In genomic region chr1:36148821-36149236, GRCh38 we compare ENCODE assay signal across 8 cellular contexts. TPM values are rescaled to one million over a fixed set of nuclear protein-coding genes. Genes with fewer than 3 reads are reported as not detected.
A peak's percentile ranks its signal among the peaks of the same experiment; 100 is the strongest.
DNase-seq lines count a peak whose midpoint lies in the region; ATAC-seq, FAIRE-seq and TF ChIP-seq lines count a peak whose summit lies in the region.

No MANE protein-coding gene starts in this region.

- H3K4me2 ChIP-seq in keratinocyte (ENCODE audit: control insufficient read depth, extremely low read depth, insufficient read depth, low read depth, low read length) = peak overlapping the region; percentile 92

- peaks cover 31% of the 10 kb centered on the region for H3K4me1 ChIP-seq in keratinocyte (ENCODE audit: control insufficient read depth, extremely low read depth, insufficient read depth, low read length)
- peaks cover 53% of the 10 kb centered on the region for H3K4me1 ChIP-seq in suprapubic skin

- peak overlapping the region; percentile 94 for H3K27ac Mint-ChIP-seq in activated CD4-positive, alpha-beta T cell treated with anti-CD3 and anti-CD28 coated beads for 36 hours
- peak overlapping the region; percentile 92 to 99 for H3K27ac Mint-ChIP-seq in activated naive CD4-positive, alpha-beta T cell treated with anti-CD3 and anti-CD28 coated beads, Interleukin-2, amount 50 U/mL, for 72 hours

- H3K27me3 Mint-ChIP-seq in activated CD4-positive, alpha-beta T cell treated with anti-CD3 and anti-CD28 coated beads for 36 hours = no peaks in the 10 kb centered on the region

- H2AFZ ChIP-seq in keratinocyte (ENCODE audit: control insufficient read depth, low read length) = peak overlapping the region; percentile 68

- H4K20me1 ChIP-seq in keratinocyte (ENCODE audit: control insufficient read depth, extremely low read depth, insufficient read depth, low read length) = no peaks in the 10 kb centered on the region

- CTCF ChIA-PET in activated CD4-positive, alpha-beta T cell treated with anti-CD3 and anti-CD28 coated beads for 36 hours (lab: Charles Lee) = interaction anchor here (0.6 to 3.9 kb wide), 23 partner anchors 13 to 273 kb away, joined by 3 to 65 read pairs (median 5); partner anchors contain the start of genes SH3D21 and THRAP3

- intact Hi-C loops in activated CD4-positive, alpha-beta T cell treated with anti-CD3 and anti-CD28 coated beads for 36 hours (cut with DNase I, micrococcal nuclease) = loop anchor here (1.0 to 5.0 kb wide), 19 partner anchors 8 to 1543 kb away; partner anchors contain the start of genes ADPRS (in 2 of the 2), MRPS15 (in 2 of the 2), THRAP3 (in 2 of the 2) and AGO3 (in 1 of the 2)

- H3K9ac ChIP-seq in keratinocyte (ENCODE audit: control insufficient read depth, extremely low read depth, insufficient read depth, low read length) = peak overlapping the region; percentile 98

- peaks cover 68% of the 10 kb centered on the region for H3K4me1 Mint-ChIP-seq in activated CD4-positive, alpha-beta T cell treated with anti-CD3 and anti-CD28 coated beads for 36 hours

- peak; percentile 2 for ATAC-seq in activated CD4-positive, alpha-beta T cell treated with anti-CD3 and anti-CD28 coated beads for 36 hours
- ATAC-seq in activated naive CD4-positive, alpha-beta T cell treated with anti-CD3 and anti-CD28 coated beads, Interleukin-2, amount 50 U/mL, for 72 hours = no peak
- ATAC-seq in GM18907 (IDR thresholded peaks at IDR 0.05; ENCODE audit: unreplicated experiment) = no peak

- peak overlapping the region; percentile 93 for H3K27ac ChIP-seq in keratinocyte (ENCODE audit: control insufficient read depth, insufficient read depth, low read length)
- H3K27ac ChIP-seq in suprapubic skin = peak overlapping the region; percentile 97

- TF ChIP-seq EP300 in suprapubic skin (IDR thresholded peaks at IDR 0.05) = no peak

- TF ChIP-seq CTCF in keratinocyte (optimal IDR thresholded peaks at IDR 0.05 in 1 of 3, IDR thresholded peaks at IDR 0.05 in 1 of 3, conservative IDR thresholded peaks at IDR 0.05 in 1 of 3; ENCODE audit: extremely low read depth in 1 of 3, insufficient read depth in 2 of 3, low read length in 3 of 3) (no peak), suprapubic skin (IDR thresholded peaks at IDR 0.05) (no peak)

- FAIRE-seq in keratinocyte (lab: Jason Lieb, UNC) = peak; percentile 32

- no peaks in the 10 kb centered on the region for H3K9me3 Mint-ChIP-seq in activated CD4-positive, alpha-beta T cell treated with anti-CD3 and anti-CD28 coated beads for 36 hours (ENCODE audit: low read depth)
- no peaks in the 10 kb centered on the region for H3K9me3 Mint-ChIP-seq in activated naive CD4-positive, alpha-beta T cell treated with anti-CD3 and anti-CD28 coated beads, Interleukin-2, amount 50 U/mL, for 72 hours

- H3K79me2 ChIP-seq in keratinocyte (ENCODE audit: control insufficient read depth, insufficient read depth, low read length) = peaks cover 44% of the 10 kb centered on the region

- peak overlapping the region; percentile 95 for H3K4me3 Mint-ChIP-seq in activated CD4-positive, alpha-beta T cell treated with anti-CD3 and anti-CD28 coated beads for 36 hours

- peaks cover 2% of the 10 kb centered on the region for H3K36me3 Mint-ChIP-seq in activated CD4-positive, alpha-beta T cell treated with anti-CD3 and anti-CD28 coated beads for 36 hours (ENCODE audit: low read depth)
- peaks cover 5 to 20% of the 10 kb centered on the region in 2 donors for H3K36me3 Mint-ChIP-seq in activated naive CD4-positive, alpha-beta T cell treated with anti-CD3 and anti-CD28 coated beads, Interleukin-2, amount 50 U/mL, for 72 hours

- POLR2A ChIA-PET in activated CD4-positive, alpha-beta T cell treated with anti-CD3 and anti-CD28 coated beads for 36 hours (lab: Charles Lee) = interaction anchor here (0.6 to 2.2 kb wide), 12 partner anchors 11 to 315 kb away, joined by 3 to 34 read pairs (median 5); partner anchors contain the start of genes MRPS15, OSCP1 and THRAP3

- no peak for TF ChIP-seq POLR2A in suprapubic skin (IDR thresholded peaks at IDR 0.05)

- no peak for DNase-seq in activated CD4-positive, alpha-beta T cell treated with anti-CD3 and anti-CD28 coated beads for 36 hours
- DNase-seq in activated CD4-positive, alpha-beta T cell treated with anti-CD3 and anti-CD28 coated beads for 48 hours = no peak
- DNase-seq in activated naive CD4-positive, alpha-beta T cell treated with anti-CD3 and anti-CD28 coated beads, Interleukin-2, amount 50 U/mL, for 72 hours (ENCODE audit: low spot score in 2 of 2) = no peak
- no peak for DNase-seq in keratinocyte (ENCODE audit: low read depth, low spot score)
- no peak for DNase-seq in suprapubic skin (ENCODE audit: low spot score in 2 of 2)
- no peak for DNase-seq in NCI-H82 treated with DMSO at 0.1 percent for 48 hours (lab: John Stamatoyannopoulos, UW; ENCODE audit: unreplicated experiment)
- no peak for DNase-seq in NCI-H146 treated with DMSO at 0.1 percent for 48 hours (lab: John Stamatoyannopoulos, UW; ENCODE audit: unreplicated experiment)

- no peaks in the 10 kb centered on the region for H3K9me3 ChIP-seq in keratinocyte (ENCODE audit: control insufficient read depth, low read depth, low read length)
- H3K9me3 ChIP-seq in suprapubic skin = no peaks in the 10 kb centered on the region

- peak overlapping the region; percentile 77 to 87 (median 85) for H3K4me3 ChIP-seq in keratinocyte (ENCODE audit: control insufficient read depth in 2 of 3, extremely low read depth in 1 of 3, insufficient read depth in 2 of 3, low read depth in 1 of 3, low read length in 3 of 3)
- H3K4me3 ChIP-seq in suprapubic skin = peak overlapping the region; percentile 74

- WGBS in suprapubic skin = under 1% methylated on average over 14 of the region's 16 CpGs

- H3K27me3 ChIP-seq in keratinocyte (ENCODE audit: control insufficient read depth, extremely low read depth, insufficient read depth, low read length) (no peaks in the 10 kb centered on the region), suprapubic skin (no peaks in the 10 kb centered on the region)

- no peaks in the 10 kb centered on the region for H3K9me1 ChIP-seq in keratinocyte (ENCODE audit: control insufficient read depth, extremely low read depth, insufficient read depth, low read length)

- H3K36me3 ChIP-seq in keratinocyte (ENCODE audit: control insufficient read depth in 2 of 2, extremely low read depth in 1 of 2, insufficient read depth in 2 of 2, low read length in 2 of 2) (peaks cover 7 to 8% of the 10 kb centered on the region in 2 experiments), suprapubic skin (no peaks in the 10 kb centered on the region)

- dilution Hi-C loops in keratinocyte (cut with MboI; ENCODE audit: extremely low pct_ligation_motif_present, low sequenced_read_pairs) = no loop called here

RNA-seq across cellular contexts. Expression of gene TRAPPC3, which starts 0.5 kb away (rescaled TPM):
- 10 to 100 TPM; 43.8 to 53.8 TPM for total RNA-seq in activated CD4-positive, alpha-beta T cell treated with anti-CD3 and anti-CD28 coated beads for 36 hours
- 10 to 100 TPM; 43.7 to 55.3 TPM for total RNA-seq in activated naive CD4-positive, alpha-beta T cell treated with anti-CD3 and anti-CD28 coated beads, Interleukin-2, amount 50 U/mL, for 72 hours
- polyA plus RNA-seq in keratinocyte = 145 to 173 TPM (median 169 TPM) in 3 replicates
- polyA plus RNA-seq in keratinocyte (2011; ENCODE audit: low read depth) = 97.0 TPM
- 145 and 218 TPM in 2 replicates for polyA plus RNA-seq in keratinocyte (2011; cell fraction: cytosol; rRNA removed)
- 115 TPM in 2 replicates for polyA plus RNA-seq in keratinocyte (2011; cell fraction: nucleus; rRNA removed)
- polyA plus RNA-seq in keratinocyte (2012; ENCODE audit: low replicate concordance) = 105 and 147 TPM in 2 replicates
- 18.6 to 56.0 TPM (median 55.2 TPM) in 3 replicates for polyA minus RNA-seq in keratinocyte
- polyA minus RNA-seq in keratinocyte (2011; cell fraction: cytosol; rRNA and poly(A)+ RNA removed) = 210 TPM
- polyA minus RNA-seq in keratinocyte (2011; cell fraction: nucleus; rRNA and poly(A)+ RNA removed) = 24.0 and 30.9 TPM in 2 replicates
- total RNA-seq in suprapubic skin = 100 to 1,000 TPM in 2 of 4 donors, 10 to 100 TPM in 2; 68.7 to 111 (median 97.5) TPM

RNA-seq across cellular contexts. Expression of gene MAP7D1, which starts 7.1 kb away (rescaled TPM):
- 100 to 1,000 TPM; 122 to 133 TPM for total RNA-seq in activated CD4-positive, alpha-beta T cell treated with anti-CD3 and anti-CD28 coated beads for 36 hours
- 100 to 1,000 TPM; 112 to 169 TPM for total RNA-seq in activated naive CD4-positive, alpha-beta T cell treated with anti-CD3 and anti-CD28 coated beads, Interleukin-2, amount 50 U/mL, for 72 hours
- polyA plus RNA-seq in keratinocyte = 75.0 to 168 TPM (median 84.4 TPM) in 3 replicates
- 232 TPM for polyA plus RNA-seq in keratinocyte (2011; ENCODE audit: low read depth)
- polyA plus RNA-seq in keratinocyte (2011; cell fraction: cytosol; rRNA removed) = 78.2 and 125 TPM in 2 replicates
- polyA plus RNA-seq in keratinocyte (2011; cell fraction: nucleus; rRNA removed) = 171 and 172 TPM in 2 replicates
- 165 and 219 TPM in 2 replicates for polyA plus RNA-seq in keratinocyte (2012; ENCODE audit: low replicate concordance)
- 61.2 to 253 TPM (median 62.4 TPM) in 3 replicates for polyA minus RNA-seq in keratinocyte
- 213 TPM for polyA minus RNA-seq in keratinocyte (2011; cell fraction: cytosol; rRNA and poly(A)+ RNA removed)
- polyA minus RNA-seq in keratinocyte (2011; cell fraction: nucleus; rRNA and poly(A)+ RNA removed) = 86.6 and 113 TPM in 2 replicates
- total RNA-seq in suprapubic skin = 100 to 1,000 TPM in 1 of 4 donors, 10 to 100 TPM in 3; 80.0 to 119 (median 94.6) TPM

RNA-seq across cellular contexts. Expression of gene COL8A2, which starts 23.8 kb away (rescaled TPM):
- under 1 TPM; 0.05 TPM for total RNA-seq in activated CD4-positive, alpha-beta T cell treated with anti-CD3 and anti-CD28 coated beads for 36 hours
- total RNA-seq in activated naive CD4-positive, alpha-beta T cell treated with anti-CD3 and anti-CD28 coated beads, Interleukin-2, amount 50 U/mL, for 72 hours = under 1 TPM; 0.11 to 0.23 TPM
- polyA plus RNA-seq in keratinocyte = 0.09 to 0.28 TPM (median 0.23 TPM) in 3 replicates
- polyA plus RNA-seq in keratinocyte (2011; ENCODE audit: low read depth) = 0.06 TPM
- 0.05 and 0.06 TPM in 2 replicates for polyA plus RNA-seq in keratinocyte (2011; cell fraction: cytosol; rRNA removed)
- 0.38 and 0.63 TPM in 2 replicates for polyA plus RNA-seq in keratinocyte (2011; cell fraction: nucleus; rRNA removed)
- 0.18 and 0.39 TPM in 2 replicates for polyA plus RNA-seq in keratinocyte (2012; ENCODE audit: low replicate concordance)
- polyA minus RNA-seq in keratinocyte = 0.06 to 1.1 TPM (median 0.30 TPM) in 3 replicates
- not detected for polyA minus RNA-seq in keratinocyte (2011; cell fraction: cytosol; rRNA and poly(A)+ RNA removed)
- polyA minus RNA-seq in keratinocyte (2011; cell fraction: nucleus; rRNA and poly(A)+ RNA removed) = 0.53 and 0.54 TPM in 2 replicates
- total RNA-seq in suprapubic skin = 1 to 10 TPM; 4.9 to 5.6 (median 5.2) TPM

Comparison
In these comparisons a context has a peak if more than half of its experiments do, and no peak if none do; other contexts are left out.
1. RNA of gene COL8A2, which starts 23.8 kb away (total RNA-seq): 4.9 to 5.6 TPM in suprapubic skin; 0.11 to 0.23 TPM in activated naive CD4-positive, alpha-beta T cell treated with anti-CD3 and anti-CD28 coated beads, Interleukin-2, amount 50 U/mL, for 72 hours and 0.05 TPM in activated CD4-positive, alpha-beta T cell treated with anti-CD3 and anti-CD28 coated beads for 36 hours; every median in the first group is over 4 times any median in the second.